In the genomic region with DNA sequence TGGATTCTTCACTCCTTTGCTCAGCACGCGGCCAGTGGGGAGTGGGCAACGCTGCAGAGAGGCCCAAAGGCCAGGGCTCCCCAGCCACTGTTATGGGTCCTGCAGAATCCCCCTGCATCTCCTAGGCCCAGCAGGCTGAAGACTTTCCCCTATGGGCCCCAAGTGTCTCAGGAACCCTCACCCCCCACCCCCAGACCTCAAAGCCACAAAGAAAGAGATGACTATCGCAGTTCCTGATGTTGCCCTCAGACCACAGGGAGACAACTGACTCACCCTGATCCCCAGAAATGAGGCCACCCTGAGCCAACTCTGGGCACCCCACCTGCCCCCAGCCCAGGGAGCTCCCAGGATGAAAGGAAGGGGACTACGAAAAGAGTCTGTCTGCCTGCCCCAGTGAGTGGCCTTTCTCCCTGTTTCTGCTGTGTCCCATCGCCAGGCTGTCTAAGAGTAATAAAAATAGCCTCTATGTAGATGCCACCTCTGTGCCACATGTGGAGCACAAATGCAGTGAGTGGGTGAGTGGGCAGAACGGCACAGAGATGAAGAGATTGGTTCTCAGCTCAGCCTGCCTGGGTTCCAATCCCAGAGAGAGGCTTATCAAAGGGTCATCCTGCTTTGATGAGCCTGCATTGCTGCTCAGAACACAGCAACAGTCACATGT, we compare ENCODE assay signal across 8 cellular contexts.
A peak's percentile ranks its signal among the peaks of the same experiment; 100 is the strongest.
DNase-seq lines count a peak whose midpoint lies in the region; ATAC-seq and TF ChIP-seq lines count a peak whose summit lies in the region.

No MANE protein-coding gene starts in this region.

- peaks cover 12 to 33% of the 10 kb centered on the region in 2 donors for H3K27me3 Mint-ChIP-seq in T-cell

- intact Hi-C loops in dorsolateral prefrontal cortex (cut with DNase I) = loop anchor here in 1 of 2 donors (10.0 kb wide), 1 partner anchor 906 kb away; no protein-coding TSS in a partner anchor

- no peaks in the 10 kb centered on the region for H3K27me3 ChIP-seq in dorsolateral prefrontal cortex

- peak in 29 of 34 experiments; percentile 23 to 62 (median 43) for DNase-seq in T-cell
- DNase-seq in activated gamma-delta T cell treated with anti-CD3 and anti-CD28 coated beads, Interleukin-2, amount 50 U/mL, for 16 hours (ENCODE audit: low read depth) = peak; percentile 56
- DNase-seq in stimulated activated CD8-positive, alpha-beta memory T cell treated with anti-CD3 and anti-CD28 coated beads, Interleukin-15, amount 100 ng/mL, for 4 hours (ENCODE audit: low read depth in 2 of 2) = peak; percentile 48 to 50
- DNase-seq in dorsolateral prefrontal cortex = no peak

- H3K36me3 Mint-ChIP-seq in T-cell = no peaks in the 10 kb centered on the region

- no peaks in the 10 kb centered on the region for H3K9me3 Mint-ChIP-seq in T-cell

- peaks cover 39 to 50% (median 41%) of the 10 kb centered on the region in 3 donors for H3K4me1 Mint-ChIP-seq in T-cell

- CTCF ChIA-PET in T-cell (lab: Charles Lee) = interaction anchor here (0.6 to 1.6 kb wide), 3 partner anchors 13 to 14 kb away, joined by 3 to 5 read pairs (median 4); no protein-coding TSS in a partner anchor

- TF ChIP-seq CTCF in dorsolateral prefrontal cortex (IDR thresholded peaks at IDR 0.05 in 54 of 56, conservative IDR thresholded peaks at IDR 0.05 in 2 of 56; ENCODE audit: low read depth in 1 of 56, partially characterized antibody in 56 of 56) = no peak

- H3K4me3 Mint-ChIP-seq in T-cell = peak overlapping the region in 2 of 3 donors; percentile 17 to 53

- H3K27ac ChIP-seq in dorsolateral prefrontal cortex = no peak overlapping the region

- peak overlapping the region in 1 of 2 donors; percentile 43 for H3K27ac Mint-ChIP-seq in T-cell

- ATAC-seq in GM21447 (IDR thresholded peaks at IDR 0.05; ENCODE audit: unreplicated experiment) = peak; percentile 40
- peak; percentile 74 to 87 (median 82) for ATAC-seq in T-cell (replicated peaks in 1 of 4)
- ATAC-seq in GM19328 (IDR thresholded peaks at IDR 0.05; ENCODE audit: unreplicated experiment) = no peak
- ATAC-seq in GM21526 (IDR thresholded peaks at IDR 0.05; ENCODE audit: low FRiP score, unreplicated experiment) = no peak
- ATAC-seq in HG02623 (IDR thresholded peaks at IDR 0.05; ENCODE audit: unreplicated experiment) = no peak

- no peak overlapping the region for H3K4me3 ChIP-seq in dorsolateral prefrontal cortex

- POLR2A ChIA-PET in T-cell (lab: Charles Lee) = interaction anchor here in 1 of 2 donors (0.6 kb wide), 1 partner anchor 182 kb away, joined by 4 read pairs; no protein-coding TSS in a partner anchor

Comparison
In these comparisons a context has a peak if more than half of its experiments do, and no peak if none do; other contexts are left out.
1. ATAC-seq: peak in GM21447 (single experiment) and T-cell (4 of 4); none in GM19328 (single experiment), GM21526 (single experiment) and HG02623 (single experiment).
2. DNase-seq: peak in T-cell (29 of 34), activated gamma-delta T cell treated with anti-CD3 and anti-CD28 coated beads, Interleukin-2, amount 50 U/mL, for 16 hours (single experiment) and stimulated activated CD8-positive, alpha-beta memory T cell treated with anti-CD3 and anti-CD28 coated beads, Interleukin-15, amount 100 ng/mL, for 4 hours (2 of 2); none in dorsolateral prefrontal cortex (0 of 10).